12 cellular contexts compared by ENCODE assay signal in genomic region chr12:115404761-115405470, GRCh38.
DNase-seq lines count a peak whose midpoint lies in the region; ATAC-seq and TF ChIP-seq lines count a peak whose summit lies in the region.
"Had no signal": no experiment of that assay in that cellular context is flagged by ENCODE, and none has a peak within 500 bp of the region (broad histone marks: within the 10 kb centered on the region; RNA-seq: fewer than 3 reads in every experiment).

No MANE protein-coding gene starts in this region.

- H3K27ac Mint-ChIP-seq in osteocyte (ENCODE audit: unreplicated experiment), result peak overlapping the region; percentile 12
- H3K27ac Mint-ChIP-seq: activated CD4-positive, alpha-beta T cell treated with anti-CD3 and anti-CD28 coated beads, Interleukin-2, amount 10 ng/mL, durations not matched to agents 7 days and 5 days had no signal

- TF ChIP-seq EP300 in esophagus muscularis mucosa (IDR thresholded peaks at IDR 0.05), result no peak

- H3K9me3 Mint-ChIP-seq in osteocyte (ENCODE audit: unreplicated experiment), result peaks cover 4% of the 10 kb centered on the region

- ATAC-seq in HG03469 (IDR thresholded peaks at IDR 0.05; ENCODE audit: unreplicated experiment) (no peak), GM21723 (IDR thresholded peaks at IDR 0.05; ENCODE audit: unreplicated experiment) (no peak)

- intact Hi-C loops in esophagus muscularis mucosa (cut with DNase I), result no loop called here

- H3K4me1 ChIP-seq in esophagus muscularis mucosa, result peaks cover 0 to 7% (median 3%) of the 10 kb centered on the region in 4 donors

- no peak overlapping the region for H3K27ac ChIP-seq in esophagus muscularis mucosa (replicated peaks in 1 of 4)

- WGBS in esophagus muscularis mucosa, result 27% methylated on average over 9 of the region's 9 CpGs

- no peak overlapping the region for H3K4me3 ChIP-seq in esophagus muscularis mucosa

- peaks cover 26% of the 10 kb centered on the region for H3K4me1 Mint-ChIP-seq in osteocyte (ENCODE audit: unreplicated experiment)
- H3K4me1 Mint-ChIP-seq: activated CD4-positive, alpha-beta T cell treated with anti-CD3 and anti-CD28 coated beads, Interleukin-2, amount 10 ng/mL, durations not matched to agents 7 days and 5 days had no signal

- TF ChIP-seq CTCF in esophagus muscularis mucosa (IDR thresholded peaks at IDR 0.05), result no peak
- no peak for TF ChIP-seq CTCF in osteocyte (IDR thresholded peaks at IDR 0.05)

- peaks cover 0 to 18% (median 0%) of the 10 kb centered on the region in 4 donors for H3K27me3 ChIP-seq in esophagus muscularis mucosa

- H3K27me3 Mint-ChIP-seq in osteocyte (ENCODE audit: unreplicated experiment), result no peaks in the 10 kb centered on the region
- H3K27me3 Mint-ChIP-seq: activated CD4-positive, alpha-beta T cell treated with anti-CD3 and anti-CD28 coated beads, Interleukin-2, amount 10 ng/mL, durations not matched to agents 7 days and 5 days had no signal

- H3K36me3 Mint-ChIP-seq in osteocyte (ENCODE audit: unreplicated experiment), result no peaks in the 10 kb centered on the region

- peak; percentile 96 for DNase-seq in EH (ENCODE audit: low read depth)
- peak; percentile 67 for DNase-seq in SHP77 treated with DMSO at 0.1 percent for 48 hours (lab: John Stamatoyannopoulos, UW)
- DNase-seq in esophagus muscularis mucosa (ENCODE audit: extremely low spot score), result peak; percentile 75
- no peak for DNase-seq in osteocyte (ENCODE audit: extremely low spot score, unreplicated experiment)
- no peak for DNase-seq in NCI-H1436 treated with DMSO at 0.1 percent for 48 hours (lab: John Stamatoyannopoulos, UW)
- no peak for DNase-seq in 8988T
- DNase-seq: activated CD4-positive, alpha-beta T cell treated with anti-CD3 and anti-CD28 coated beads, Interleukin-2, amount 10 ng/mL, durations not matched to agents 7 days and 5 days; activated naive CD4-positive, alpha-beta T cell treated with Interleukin-2 at 50 U/mL for 16 hours; NCI-H1092; small intestine had no signal

- no peak overlapping the region for H3K4me3 Mint-ChIP-seq in osteocyte (ENCODE audit: unreplicated experiment)
- H3K4me3 Mint-ChIP-seq: activated CD4-positive, alpha-beta T cell treated with anti-CD3 and anti-CD28 coated beads, Interleukin-2, amount 10 ng/mL, durations not matched to agents 7 days and 5 days had no signal

- H3K36me3 ChIP-seq in esophagus muscularis mucosa, result no peaks in the 10 kb centered on the region

- TF ChIP-seq POLR2A in esophagus muscularis mucosa (IDR thresholded peaks at IDR 0.05; ENCODE audit: low read depth), result no peak

- no peaks in the 10 kb centered on the region for H3K9me3 ChIP-seq in esophagus muscularis mucosa

Comparison
In these comparisons a context has a peak if more than half of its experiments do, and no peak if none do; other contexts are left out.
1. DNase-seq: peak in EH (single experiment), SHP77 treated with DMSO at 0.1 percent for 48 hours (single experiment) and esophagus muscularis mucosa (single experiment); none in osteocyte (single experiment), NCI-H1436 treated with DMSO at 0.1 percent for 48 hours (single experiment) and 8988T (single experiment).